Comparison of ENCODE assay signal across 16 cellular contexts in genomic region chr15:38758001-38758400, GRCh38.
DNase-seq lines count a peak whose midpoint lies in the region; FAIRE-seq and TF ChIP-seq lines count a peak whose summit lies in the region.
"Had no signal": no experiment of that assay in that cellular context is flagged by ENCODE, and none has a peak within 500 bp of the region (broad histone marks: within the 10 kb centered on the region; RNA-seq: fewer than 3 reads in every experiment).

No MANE protein-coding gene starts in this region.

- TF ChIP-seq POLR2A in ovary (IDR thresholded peaks at IDR 0.05) = no peak

- no peak for TF ChIP-seq CTCF in ovary (IDR thresholded peaks at IDR 0.05)

- no peak for FAIRE-seq in RCC 7860 (lab: Jason Lieb, UNC)
- FAIRE-seq: K562, kidney had no signal

- intact Hi-C loops in ovary (cut with DNase I) = no loop called here

- no peaks in the 10 kb centered on the region for H3K4me1 Mint-ChIP-seq in immature natural killer cell

- H3K27me3 ChIP-seq in ovary = no peaks in the 10 kb centered on the region

- no peak overlapping the region for H3K4me3 ChIP-seq in ovary
- H3K4me3 ChIP-seq: K562 had no signal

- no peak overlapping the region for H3K27ac ChIP-seq in ovary
- H3K27ac ChIP-seq: neutrophil had no signal

- peaks cover 0 to 3% (median 0%) of the 10 kb centered on the region in 3 donors for H3K36me3 Mint-ChIP-seq in immature natural killer cell

- TF ChIP-seq EP300 in ovary (IDR thresholded peaks at IDR 0.05) = no peak

- H3K9me3 ChIP-seq in ovary = no peaks in the 10 kb centered on the region
- H3K9me3 ChIP-seq: neutrophil had no signal

- peak; percentile 19 for DNase-seq in NCI-H2107 treated with DMSO at 0.1 percent for 48 hours (lab: John Stamatoyannopoulos, UW; ENCODE audit: unreplicated experiment)
- no peak for DNase-seq in NCI-H2107 (lab: John Stamatoyannopoulos, UW)
- peak; percentile 25 for DNase-seq in RCC 7860 (ENCODE audit: low spot score)
- DNase-seq in fibroblast of the conjunctiva (ENCODE audit: low read depth) = peak; percentile 39
- DNase-seq in stromal cell of bone marrow (ENCODE audit: low read depth) = peak; percentile 38
- DNase-seq in ovary = no peak
- DNase-seq in immature natural killer cell = no peak
- DNase-seq in AML-193 (lab: John Stamatoyannopoulos, UW) = no peak
- DNase-seq: ACHN; aorta; erythroblast; kidney; SHP77; stimulated activated CD4-positive, alpha-beta T cell treated with anti-CD3 and anti-CD28 coated beads, Interleukin-4, amount 100 ng/mL, for 24 hours had no signal

- peaks cover 0 to 2% (median 0%) of the 10 kb centered on the region in 6 donors for H3K9me3 Mint-ChIP-seq in immature natural killer cell

- H3K4me1 ChIP-seq in ovary (ENCODE audit: insufficient read depth) = no peaks in the 10 kb centered on the region

- no peak overlapping the region for H3K27ac Mint-ChIP-seq in immature natural killer cell

- no peak overlapping the region for H3K4me3 Mint-ChIP-seq in immature natural killer cell

- H3K36me3 ChIP-seq in ovary = no peaks in the 10 kb centered on the region
- H3K36me3 ChIP-seq: neutrophil had no signal

- peaks cover 2 to 12% (median 6%) of the 10 kb centered on the region in 3 donors for H3K27me3 Mint-ChIP-seq in immature natural killer cell (ENCODE audit: low read depth in 3 of 3)

Comparison
In these comparisons a context has a peak if more than half of its experiments do, and no peak if none do; other contexts are left out.
1. DNase-seq: peak in NCI-H2107 treated with DMSO at 0.1 percent for 48 hours (single experiment), RCC 7860 (single experiment), fibroblast of the conjunctiva (single experiment) and stromal cell of bone marrow (single experiment); none in NCI-H2107 (single experiment), ovary (0 of 5), immature natural killer cell (0 of 3) and AML-193 (0 of 2).